In the genomic region with DNA sequence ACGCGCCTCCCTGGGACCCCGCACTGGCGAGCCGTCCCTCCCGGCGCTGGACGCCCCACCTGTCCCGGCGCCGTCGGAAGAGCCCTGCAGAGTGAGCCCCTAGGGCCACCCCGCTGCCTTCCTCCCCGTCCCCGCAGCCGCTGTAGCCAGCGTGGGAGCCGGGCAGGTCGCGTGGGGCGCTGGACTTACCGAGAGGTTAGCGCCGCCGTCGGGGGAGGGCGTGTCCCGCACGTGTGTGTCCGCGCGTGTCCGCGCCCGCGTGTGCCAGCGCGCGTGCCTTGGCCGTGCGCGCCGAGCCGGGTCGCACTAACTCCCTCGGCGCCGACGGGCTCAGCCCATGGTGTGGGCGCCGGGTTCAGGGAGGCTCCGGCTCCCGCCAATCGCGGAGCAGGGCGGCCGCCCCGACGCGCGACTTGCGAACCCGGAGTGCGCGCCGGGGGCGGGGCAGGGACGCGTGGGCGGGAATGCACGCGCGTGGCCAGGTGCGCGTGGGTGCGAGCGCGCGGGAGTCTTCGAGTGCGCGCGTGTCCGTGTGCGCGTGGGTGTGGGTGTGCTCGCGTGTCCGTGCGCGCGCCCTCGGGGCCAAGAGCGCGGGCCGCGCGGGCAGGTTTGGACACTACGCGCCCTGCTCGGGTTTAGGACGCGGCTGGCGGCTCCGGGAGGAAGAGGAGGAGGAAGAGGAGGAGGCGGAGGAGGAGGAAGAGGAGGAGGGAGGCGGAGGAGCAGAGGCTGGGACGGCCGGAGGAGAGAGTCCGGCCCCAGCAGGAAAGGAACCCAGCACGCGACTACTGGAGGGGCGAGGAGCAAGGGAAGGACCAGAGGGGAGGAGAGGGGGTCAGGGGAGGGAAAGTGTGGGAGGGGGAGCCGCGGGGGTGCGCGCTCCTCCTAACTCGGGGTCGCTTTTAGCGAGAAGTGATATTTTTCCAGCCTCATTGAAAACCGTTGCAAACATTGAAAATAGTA, we compare ENCODE assay signal across 8 cellular contexts.
A peak's percentile ranks its signal among the peaks of the same experiment; 100 is the strongest.
DNase-seq lines count a peak whose midpoint lies in the region; ATAC-seq, FAIRE-seq and TF ChIP-seq lines count a peak whose summit lies in the region.

No MANE protein-coding gene starts in this region.

- peaks cover 0 to 5% (median 0%) of the 10 kb centered on the region in 3 donors for H3K4me1 ChIP-seq in pancreas
- H3K4me1 ChIP-seq in SJCRH30 = no peaks in the 10 kb centered on the region

- TF ChIP-seq CTCF in Calu3 (IDR thresholded peaks at IDR 0.05; ENCODE audit: unreplicated experiment) = no peak
- no peak for TF ChIP-seq CTCF in fibroblast of the aortic adventitia (IDR thresholded peaks at IDR 0.05; ENCODE audit: insufficient read depth, low read length)
- no peak for TF ChIP-seq CTCF in pancreas (IDR thresholded peaks at IDR 0.05)

- ATAC-seq in SK-N-SH treated with all-trans-retinoic acid at 6 μM for 48 hours = peak; percentile 16; the same call in 1 of the 3 replicates
- ATAC-seq in pancreas = peak in 2 of 4 donors; percentile 12 to 21
- ATAC-seq in GM21576 (IDR thresholded peaks at IDR 0.05; ENCODE audit: unreplicated experiment) = no peak
- no peak for ATAC-seq in GM21619 (IDR thresholded peaks at IDR 0.05; ENCODE audit: unreplicated experiment)

- WGBS in pancreas, 2 donors = 4 to 5% methylated on average over 88 to 121 of the region's 121 CpGs

- no peaks in the 10 kb centered on the region for H3K36me3 Mint-ChIP-seq in Calu3 (ENCODE audit: insufficient read depth, unreplicated experiment)

- H3K9me3 ChIP-seq in pancreas (no peaks in the 10 kb centered on the region), SJCRH30 (replicated peaks) (no peaks in the 10 kb centered on the region)

- no peak overlapping the region for H3K27ac Mint-ChIP-seq in Calu3 (ENCODE audit: unreplicated experiment)

- peak overlapping the region; percentile 65 for H3K4me3 Mint-ChIP-seq in Calu3 (ENCODE audit: low read depth, unreplicated experiment)

- no TSS peak for BruUV-seq in Calu3 (replicated peaks; lab: Mats Ljungman, UMichigan)

- H3K27me3 ChIP-seq in pancreas = peaks cover 0 to 67% (median 14%) of the 10 kb centered on the region in 4 donors
- H3K27me3 ChIP-seq in SJCRH30 = peaks cover 12% of the 10 kb centered on the region

- peaks cover 9% of the 10 kb centered on the region for H3K4me1 Mint-ChIP-seq in Calu3 (ENCODE audit: low read depth, unreplicated experiment)

- intact Hi-C loops in Calu3 (cut with micrococcal nuclease; ENCODE audit: unreplicated experiment) = no loop called here
- intact Hi-C loops in pancreas (cut with DNase I) = no loop called here

- DNase-seq in Calu3 (no peak), fibroblast of the aortic adventitia (ENCODE audit: low read depth) (no peak), pancreas (peak in 2 of 6 donors; percentile 18 to 71), NCI-H1092 (lab: John Stamatoyannopoulos, UW) (no peak), SJCRH30 (no peak)

- no peak for FAIRE-seq in pancreas (lab: Jason Lieb, UNC)

- H3K27ac ChIP-seq in pancreas (no peak overlapping the region), SJCRH30 (no peak overlapping the region)

- H3K27me3 Mint-ChIP-seq in Calu3 (ENCODE audit: unreplicated experiment) = peaks cover 91% of the 10 kb centered on the region

- H3K9me3 Mint-ChIP-seq in Calu3 (ENCODE audit: low read depth, unreplicated experiment) = no peaks in the 10 kb centered on the region

- H3K4me3 ChIP-seq in fibroblast of the aortic adventitia (ENCODE audit: low read depth, low read length) = peak overlapping the region; percentile 54
- peak overlapping the region in 3 of 4 donors; percentile 3 to 35 (median 18) for H3K4me3 ChIP-seq in pancreas
- H3K4me3 ChIP-seq in SJCRH30 = no peak overlapping the region

- H3K36me3 ChIP-seq in pancreas (no peaks in the 10 kb centered on the region), SJCRH30 (no peaks in the 10 kb centered on the region)

- CTCF ChIA-PET in Calu3 (lab: Charles Lee) = no interaction called here

TF ChIP-seq in SK-N-SH treated with all-trans-retinoic acid at 6 μM for 48 hours, 23 proteins besides CTCF, POLR2A, EP300 and RAD21:
- TF ChIP-seq, protein P1, sequence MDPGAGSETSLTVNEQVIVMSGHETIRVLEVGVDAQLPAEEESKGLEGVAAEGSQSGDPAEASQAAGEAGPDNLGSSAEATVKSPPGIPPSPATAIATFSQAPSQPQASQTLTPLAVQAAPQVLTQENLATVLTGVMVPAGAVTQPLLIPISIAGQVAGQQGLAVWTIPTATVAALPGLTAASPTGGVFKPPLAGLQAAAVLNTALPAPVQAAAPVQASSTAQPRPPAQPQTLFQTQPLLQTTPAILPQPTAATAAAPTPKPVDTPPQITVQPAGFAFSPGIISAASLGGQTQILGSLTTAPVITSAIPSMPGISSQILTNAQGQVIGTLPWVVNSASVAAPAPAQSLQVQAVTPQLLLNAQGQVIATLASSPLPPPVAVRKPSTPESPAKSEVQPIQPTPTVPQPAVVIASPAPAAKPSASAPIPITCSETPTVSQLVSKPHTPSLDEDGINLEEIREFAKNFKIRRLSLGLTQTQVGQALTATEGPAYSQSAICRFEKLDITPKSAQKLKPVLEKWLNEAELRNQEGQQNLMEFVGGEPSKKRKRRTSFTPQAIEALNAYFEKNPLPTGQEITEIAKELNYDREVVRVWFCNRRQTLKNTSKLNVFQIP (CRISPR knock-in tag; IDR thresholded peaks at IDR 0.05; ENCODE audit: borderline replicate concordance, low read depth) = no peak
- TF ChIP-seq BACH2 (CRISPR knock-in tag; IDR thresholded peaks at IDR 0.05; ENCODE audit: borderline replicate concordance) (no peak), CSDC2 (CRISPR knock-in tag; IDR thresholded peaks at IDR 0.05) (no peak), TCF4 (CRISPR knock-in tag; IDR thresholded peaks at IDR 0.05; ENCODE audit: borderline replicate concordance) (no peak), ZNF8 (CRISPR knock-in tag; IDR thresholded peaks at IDR 0.05) (no peak), OSR1 (CRISPR knock-in tag; IDR thresholded peaks at IDR 0.05) (no peak)
- TF ChIP-seq, protein P2, sequence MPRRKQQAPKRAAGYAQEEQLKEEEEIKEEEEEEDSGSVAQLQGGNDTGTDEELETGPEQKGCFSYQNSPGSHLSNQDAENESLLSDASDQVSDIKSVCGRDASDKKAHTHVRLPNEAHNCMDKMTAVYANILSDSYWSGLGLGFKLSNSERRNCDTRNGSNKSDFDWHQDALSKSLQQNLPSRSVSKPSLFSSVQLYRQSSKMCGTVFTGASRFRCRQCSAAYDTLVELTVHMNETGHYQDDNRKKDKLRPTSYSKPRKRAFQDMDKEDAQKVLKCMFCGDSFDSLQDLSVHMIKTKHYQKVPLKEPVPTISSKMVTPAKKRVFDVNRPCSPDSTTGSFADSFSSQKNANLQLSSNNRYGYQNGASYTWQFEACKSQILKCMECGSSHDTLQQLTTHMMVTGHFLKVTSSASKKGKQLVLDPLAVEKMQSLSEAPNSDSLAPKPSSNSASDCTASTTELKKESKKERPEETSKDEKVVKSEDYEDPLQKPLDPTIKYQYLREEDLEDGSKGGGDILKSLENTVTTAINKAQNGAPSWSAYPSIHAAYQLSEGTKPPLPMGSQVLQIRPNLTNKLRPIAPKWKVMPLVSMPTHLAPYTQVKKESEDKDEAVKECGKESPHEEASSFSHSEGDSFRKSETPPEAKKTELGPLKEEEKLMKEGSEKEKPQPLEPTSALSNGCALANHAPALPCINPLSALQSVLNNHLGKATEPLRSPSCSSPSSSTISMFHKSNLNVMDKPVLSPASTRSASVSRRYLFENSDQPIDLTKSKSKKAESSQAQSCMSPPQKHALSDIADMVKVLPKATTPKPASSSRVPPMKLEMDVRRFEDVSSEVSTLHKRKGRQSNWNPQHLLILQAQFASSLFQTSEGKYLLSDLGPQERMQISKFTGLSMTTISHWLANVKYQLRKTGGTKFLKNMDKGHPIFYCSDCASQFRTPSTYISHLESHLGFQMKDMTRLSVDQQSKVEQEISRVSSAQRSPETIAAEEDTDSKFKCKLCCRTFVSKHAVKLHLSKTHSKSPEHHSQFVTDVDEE (CRISPR knock-in tag; IDR thresholded peaks at IDR 0.05) = no peak
TF ChIP-seq in SK-N-SH treated with all-trans-retinoic acid at 6 μM for 48 hours: peak in this region for 0.
